ENCODE assay signal across 18 cellular contexts in the genomic region with DNA sequence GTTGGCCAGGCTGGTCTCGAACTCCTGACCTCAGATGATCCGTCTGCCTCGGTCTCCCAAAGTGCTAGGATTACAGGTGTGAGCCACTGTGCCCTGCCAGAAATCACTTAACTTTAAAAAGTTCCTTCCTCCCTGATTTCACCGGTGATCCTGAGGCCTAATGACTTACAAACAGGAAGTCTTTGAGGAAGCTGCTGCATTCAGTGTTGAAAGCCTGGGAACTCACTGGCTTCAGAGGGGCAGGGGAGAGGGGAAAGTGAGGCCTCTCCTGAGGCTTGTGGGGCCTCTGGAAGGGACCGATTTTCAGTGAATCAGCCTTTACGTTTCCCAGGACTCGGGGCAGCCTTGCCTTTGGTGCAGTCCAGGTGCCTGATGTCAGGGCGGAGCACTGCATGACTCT. TPM values are rescaled to one million over a fixed set of nuclear protein-coding genes. Genes with fewer than 3 reads are reported as not detected.
"Had no signal": no experiment of that assay in that cellular context is flagged by ENCODE, and none has a peak within 500 bp of the region (broad histone marks: within the 10 kb centered on the region; RNA-seq: fewer than 3 reads in every experiment).

No MANE protein-coding gene starts in this region.

- H3K36me3 ChIP-seq: brain microvascular endothelial cell, thyroid gland, vagina had no signal

- H3K27me3 ChIP-seq: brain microvascular endothelial cell, thyroid gland, vagina had no signal

- H3K27ac Mint-ChIP-seq: activated CD4-positive, alpha-beta memory T cell treated with anti-CD3 and anti-CD28 coated beads, Interleukin-2, amount 10 ng/mL, durations not matched to agents 7 days and 5 days; activated CD4-positive, alpha-beta T cell treated with anti-CD3 and anti-CD28 coated beads for 36 hours; activated naive CD8-positive, alpha-beta T cell treated with anti-CD3 and anti-CD28 coated beads for 36 hours; dendritic cell treated with granulocyte-macrophage colony-stimulating factor and Interleukin-4, amounts not matched to agents 40 ng/mL and 50 ng/mL, for 4 days; immature natural killer cell had no signal

- H3K27me3 Mint-ChIP-seq: activated CD4-positive, alpha-beta memory T cell treated with anti-CD3 and anti-CD28 coated beads, Interleukin-2, amount 10 ng/mL, durations not matched to agents 7 days and 5 days; activated CD4-positive, alpha-beta T cell treated with anti-CD3 and anti-CD28 coated beads for 36 hours; activated naive CD8-positive, alpha-beta T cell treated with anti-CD3 and anti-CD28 coated beads for 36 hours had no signal

- H3K4me1 ChIP-seq: parathyroid adenoma, thyroid gland, vagina had no signal

- H3K4me1 Mint-ChIP-seq: activated CD4-positive, alpha-beta memory T cell treated with anti-CD3 and anti-CD28 coated beads, Interleukin-2, amount 10 ng/mL, durations not matched to agents 7 days and 5 days; activated CD4-positive, alpha-beta T cell treated with anti-CD3 and anti-CD28 coated beads for 36 hours; activated naive CD8-positive, alpha-beta T cell treated with anti-CD3 and anti-CD28 coated beads for 36 hours; immature natural killer cell had no signal

- H3K9me3 ChIP-seq: thyroid gland, vagina had no signal

- H3K4me3 ChIP-seq: skin epidermis, thyroid gland, vagina had no signal

- H3K9me3 Mint-ChIP-seq: activated CD4-positive, alpha-beta memory T cell treated with anti-CD3 and anti-CD28 coated beads, Interleukin-2, amount 10 ng/mL, durations not matched to agents 7 days and 5 days; activated naive CD8-positive, alpha-beta T cell treated with anti-CD3 and anti-CD28 coated beads for 36 hours; dendritic cell treated with granulocyte-macrophage colony-stimulating factor and Interleukin-4, amounts not matched to agents 40 ng/mL and 50 ng/mL, for 4 days; immature natural killer cell had no signal

- H3K4me3 Mint-ChIP-seq: activated CD4-positive, alpha-beta memory T cell treated with anti-CD3 and anti-CD28 coated beads, Interleukin-2, amount 10 ng/mL, durations not matched to agents 7 days and 5 days; activated CD4-positive, alpha-beta T cell treated with anti-CD3 and anti-CD28 coated beads for 36 hours; activated naive CD8-positive, alpha-beta T cell treated with anti-CD3 and anti-CD28 coated beads for 36 hours; dendritic cell treated with granulocyte-macrophage colony-stimulating factor and Interleukin-4, amounts not matched to agents 40 ng/mL and 50 ng/mL, for 4 days; immature natural killer cell had no signal

- H3K36me3 Mint-ChIP-seq: activated naive CD8-positive, alpha-beta T cell treated with anti-CD3 and anti-CD28 coated beads for 36 hours; immature natural killer cell had no signal

- ATAC-seq: activated CD4-positive, alpha-beta T cell treated with anti-CD3 and anti-CD28 coated beads for 36 hours; esophagus mucosa; left cardiac atrium had no signal

- H3K27ac ChIP-seq: brain microvascular endothelial cell, parathyroid adenoma, skin epidermis, thyroid gland, vagina, VCaP had no signal

- DNase-seq: activated CD4-positive, alpha-beta memory T cell treated with anti-CD3 and anti-CD28 coated beads, Interleukin-2, amount 10 ng/mL, durations not matched to agents 7 days and 5 days; activated CD4-positive, alpha-beta T cell treated with anti-CD3 and anti-CD28 coated beads for 36 hours; activated gamma-delta T cell; activated naive CD8-positive, alpha-beta T cell treated with anti-CD3 and anti-CD28 coated beads for 36 hours; activated T-cell treated with anti-CD3 and anti-CD28 coated beads, Interleukin-2, amount 50 U/mL, for 48 hours; brain microvascular endothelial cell; glutamatergic neuron; immature natural killer cell; left cardiac atrium; mammary epithelial cell; T1000; thyroid gland had no signal

RNA-seq across cellular contexts. Expression of a gene that starts 30.2 kb away (rescaled TPM):
- total RNA-seq: activated CD4-positive, alpha-beta memory T cell treated with anti-CD3 and anti-CD28 coated beads, Interleukin-2, amount 10 ng/mL, durations not matched to agents 7 days and 5 days; activated CD4-positive, alpha-beta T cell treated with anti-CD3 and anti-CD28 coated beads for 36 hours; activated naive CD8-positive, alpha-beta T cell treated with anti-CD3 and anti-CD28 coated beads for 36 hours had no signal
